20 cellular contexts compared by ENCODE assay signal in the genomic region with DNA sequence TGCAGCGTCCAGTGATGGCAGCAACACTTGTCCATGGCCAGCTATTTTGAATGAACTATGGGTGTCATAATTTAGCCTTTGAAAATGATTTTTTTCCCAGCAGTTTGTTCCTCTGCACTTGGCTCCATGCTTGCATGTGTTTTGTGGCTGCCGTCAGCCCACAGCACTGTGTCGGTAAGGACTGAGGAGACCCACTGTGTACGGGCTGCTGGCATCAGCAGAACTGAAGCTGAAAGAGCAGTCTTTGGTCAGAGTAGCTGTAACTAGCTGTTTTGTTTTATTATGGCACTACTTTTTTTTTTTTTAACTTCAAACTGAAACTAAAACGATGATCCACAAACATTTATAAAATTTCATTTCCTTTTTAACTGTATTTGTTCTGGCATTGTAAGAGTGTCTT. TPM values are rescaled to one million over a fixed set of nuclear protein-coding genes. Genes with fewer than 3 reads are reported as not detected.
DNase-seq lines count a peak whose midpoint lies in the region; ATAC-seq, FAIRE-seq and TF ChIP-seq lines count a peak whose summit lies in the region.
"Had no signal": no experiment of that assay in that cellular context is flagged by ENCODE, and none has a peak within 500 bp of the region (broad histone marks: within the 10 kb centered on the region; RNA-seq: fewer than 3 reads in every experiment).

No MANE protein-coding gene starts in this region.

- no peaks in the 10 kb centered on the region for H3K27me3 Mint-ChIP-seq in activated CD4-positive, alpha-beta memory T cell treated with anti-CD3 and anti-CD28 coated beads, Interleukin-2, amount 10 ng/mL, durations not matched to agents 7 days and 5 days
- no peaks in the 10 kb centered on the region for H3K27me3 Mint-ChIP-seq in activated CD4-positive, alpha-beta memory T cell treated with anti-CD3 and anti-CD28 coated beads for 36 hours
- H3K27me3 Mint-ChIP-seq in astrocyte (ENCODE audit: low read depth, unreplicated experiment): no peaks in the 10 kb centered on the region

- CTCF ChIA-PET in activated CD4-positive, alpha-beta memory T cell treated with anti-CD3 and anti-CD28 coated beads, Interleukin-2, amount 10 ng/mL, durations not matched to agents 7 days and 5 days (lab: Charles Lee): interaction anchor here (0.9 kb wide), 1 partner anchor 16 kb away, joined by 3 read pairs; no protein-coding TSS in a partner anchor
- CTCF ChIA-PET in activated CD4-positive, alpha-beta memory T cell treated with anti-CD3 and anti-CD28 coated beads for 36 hours (lab: Charles Lee): interaction anchor here (1.4 kb wide), 1 partner anchor 203 kb away, joined by 4 read pairs; no protein-coding TSS in a partner anchor

- no peak for DNase-seq in activated CD4-positive, alpha-beta memory T cell treated with anti-CD3 and anti-CD28 coated beads, Interleukin-2, amount 10 ng/mL, durations not matched to agents 7 days and 5 days
- no peak for DNase-seq in activated CD4-positive, alpha-beta memory T cell treated with anti-CD3 and anti-CD28 coated beads for 36 hours
- DNase-seq in astrocyte (ENCODE audit: low read depth) (no peak), fibroblast of villous mesenchyme (ENCODE audit: low read depth) (peak; percentile 25), T-helper 1 cell (no peak), HuH-7.5 (ENCODE audit: low spot score) (no peak)
- DNase-seq in stimulated activated effector memory CD8-positive, alpha-beta T cell treated with anti-CD3 and anti-CD28 coated beads, Interleukin-12 subunit alpha, Interleukin-12 subunit beta, amount 100 ng/mL, for 72 hours (ENCODE audit: low spot score in 2 of 2): no peak
- DNase-seq: activated naive CD4-positive, alpha-beta T cell; immature natural killer cell; NCI-H1694; sigmoid colon had no signal

- peaks cover 21% of the 10 kb centered on the region for H3K79me2 ChIP-seq in astrocyte (ENCODE audit: insufficient read depth, low read length)

- peaks cover 17% of the 10 kb centered on the region for H3K36me3 ChIP-seq in astrocyte (ENCODE audit: insufficient read depth, low read length)

- POLR2A ChIA-PET in activated CD4-positive, alpha-beta memory T cell treated with anti-CD3 and anti-CD28 coated beads, Interleukin-2, amount 10 ng/mL, durations not matched to agents 7 days and 5 days (lab: Charles Lee): no interaction called here
- POLR2A ChIA-PET in activated CD4-positive, alpha-beta memory T cell treated with anti-CD3 and anti-CD28 coated beads for 36 hours (lab: Charles Lee): no interaction called here

- intact Hi-C loops in activated CD4-positive, alpha-beta memory T cell treated with anti-CD3 and anti-CD28 coated beads for 36 hours (cut with micrococcal nuclease): no loop called here

- H3K27me3 ChIP-seq in astrocyte (ENCODE audit: insufficient read depth, low read length): no peaks in the 10 kb centered on the region
- H3K27me3 ChIP-seq: sigmoid colon, upper lobe of left lung had no signal

- ATAC-seq in stimulated activated effector memory CD8-positive, alpha-beta T cell treated with anti-CD3 and anti-CD28 coated beads, Interleukin-12 subunit alpha, Interleukin-12 subunit beta, amount 100 ng/mL, for 72 hours: no peak
- no peak for ATAC-seq in HG03378 (IDR thresholded peaks at IDR 0.05; ENCODE audit: unreplicated experiment)

- H3K4me1 Mint-ChIP-seq in activated CD4-positive, alpha-beta memory T cell treated with anti-CD3 and anti-CD28 coated beads, Interleukin-2, amount 10 ng/mL, durations not matched to agents 7 days and 5 days: peaks cover 12% of the 10 kb centered on the region
- peaks cover under 1% of the 10 kb centered on the region for H3K4me1 Mint-ChIP-seq in activated CD4-positive, alpha-beta memory T cell treated with anti-CD3 and anti-CD28 coated beads for 36 hours (ENCODE audit: low read depth)
- peaks cover 16% of the 10 kb centered on the region for H3K4me1 Mint-ChIP-seq in astrocyte (ENCODE audit: low read depth, unreplicated experiment)
- H3K4me1 Mint-ChIP-seq in stimulated activated effector memory CD8-positive, alpha-beta T cell treated with anti-CD3 and anti-CD28 coated beads, Interleukin-12 subunit alpha, Interleukin-12 subunit beta, amount 100 ng/mL, for 72 hours: peaks cover 27% of the 10 kb centered on the region

- H3K4me1 ChIP-seq in astrocyte (ENCODE audit: insufficient read depth, low read length): peaks cover 4% of the 10 kb centered on the region

- no peak overlapping the region for H3K4me3 ChIP-seq in astrocyte (ENCODE audit: insufficient read depth, low read depth, low read length)
- H3K4me3 ChIP-seq in fibroblast of villous mesenchyme (ENCODE audit: low read depth, low read length): no peak overlapping the region
- H3K4me3 ChIP-seq: sigmoid colon, SK-N-MC, upper lobe of left lung had no signal

- H3K27ac ChIP-seq in astrocyte (ENCODE audit: low read depth, low read length): peak overlapping the region; percentile 59
- H3K27ac ChIP-seq: sigmoid colon, SK-N-MC had no signal

- H3K36me3 Mint-ChIP-seq in activated CD4-positive, alpha-beta memory T cell treated with anti-CD3 and anti-CD28 coated beads, Interleukin-2, amount 10 ng/mL, durations not matched to agents 7 days and 5 days (ENCODE audit: low read depth): peaks cover 46% of the 10 kb centered on the region
- peaks cover 32% of the 10 kb centered on the region for H3K36me3 Mint-ChIP-seq in activated CD4-positive, alpha-beta memory T cell treated with anti-CD3 and anti-CD28 coated beads for 36 hours
- H3K36me3 Mint-ChIP-seq in astrocyte (ENCODE audit: low read depth, unreplicated experiment): peaks cover 19% of the 10 kb centered on the region
- H3K36me3 Mint-ChIP-seq in stimulated activated effector memory CD8-positive, alpha-beta T cell treated with anti-CD3 and anti-CD28 coated beads, Interleukin-12 subunit alpha, Interleukin-12 subunit beta, amount 100 ng/mL, for 72 hours: peaks cover 78% of the 10 kb centered on the region

- no peaks in the 10 kb centered on the region for H3K9me3 Mint-ChIP-seq in activated CD4-positive, alpha-beta memory T cell treated with anti-CD3 and anti-CD28 coated beads, Interleukin-2, amount 10 ng/mL, durations not matched to agents 7 days and 5 days
- H3K9me3 Mint-ChIP-seq in activated CD4-positive, alpha-beta memory T cell treated with anti-CD3 and anti-CD28 coated beads for 36 hours: no peaks in the 10 kb centered on the region
- H3K9me3 Mint-ChIP-seq in astrocyte (ENCODE audit: unreplicated experiment): peaks cover 2% of the 10 kb centered on the region
- H3K9me3 Mint-ChIP-seq in stimulated activated effector memory CD8-positive, alpha-beta T cell treated with anti-CD3 and anti-CD28 coated beads, Interleukin-12 subunit alpha, Interleukin-12 subunit beta, amount 100 ng/mL, for 72 hours: no peaks in the 10 kb centered on the region
- H3K9me3 Mint-ChIP-seq: endodermal cell, immature natural killer cell had no signal

- peak overlapping the region; percentile 33 for H3K27ac Mint-ChIP-seq in activated CD4-positive, alpha-beta memory T cell treated with anti-CD3 and anti-CD28 coated beads, Interleukin-2, amount 10 ng/mL, durations not matched to agents 7 days and 5 days
- no peak overlapping the region for H3K27ac Mint-ChIP-seq in activated CD4-positive, alpha-beta memory T cell treated with anti-CD3 and anti-CD28 coated beads for 36 hours
- peak overlapping the region; percentile 55 for H3K27ac Mint-ChIP-seq in astrocyte (ENCODE audit: unreplicated experiment)
- H3K27ac Mint-ChIP-seq in stimulated activated effector memory CD8-positive, alpha-beta T cell treated with anti-CD3 and anti-CD28 coated beads, Interleukin-12 subunit alpha, Interleukin-12 subunit beta, amount 100 ng/mL, for 72 hours: peak overlapping the region; percentile 33
- H3K27ac Mint-ChIP-seq: endodermal cell had no signal

- FAIRE-seq in astrocyte (lab: Jason Lieb, UNC): no peak
- FAIRE-seq: A204.1, TTC549 had no signal

- H3K4me2 ChIP-seq in astrocyte (ENCODE audit: low read length): peak overlapping the region; percentile 49

- TF ChIP-seq CTCF in astrocyte (IDR thresholded peaks at IDR 0.05; ENCODE audit: insufficient read depth, low read depth, low read length): no peak
- TF ChIP-seq CTCF in fibroblast of villous mesenchyme (IDR thresholded peaks at IDR 0.05; ENCODE audit: insufficient read depth, low read depth, low read length): no peak

- H3K4me3 Mint-ChIP-seq in activated CD4-positive, alpha-beta memory T cell treated with anti-CD3 and anti-CD28 coated beads, Interleukin-2, amount 10 ng/mL, durations not matched to agents 7 days and 5 days: no peak overlapping the region
- no peak overlapping the region for H3K4me3 Mint-ChIP-seq in activated CD4-positive, alpha-beta memory T cell treated with anti-CD3 and anti-CD28 coated beads for 36 hours
- H3K4me3 Mint-ChIP-seq in astrocyte (ENCODE audit: unreplicated experiment): no peak overlapping the region
- no peak overlapping the region for H3K4me3 Mint-ChIP-seq in stimulated activated effector memory CD8-positive, alpha-beta T cell treated with anti-CD3 and anti-CD28 coated beads, Interleukin-12 subunit alpha, Interleukin-12 subunit beta, amount 100 ng/mL, for 72 hours
- H3K4me3 Mint-ChIP-seq: endodermal cell, immature natural killer cell had no signal

- H3K9ac ChIP-seq in astrocyte (ENCODE audit: low read length): peak overlapping the region; percentile 57

- no peak overlapping the region for H2AFZ ChIP-seq in astrocyte (ENCODE audit: low read depth, low read length)

- peaks cover 31% of the 10 kb centered on the region for H4K20me1 ChIP-seq in astrocyte (ENCODE audit: insufficient read depth, low read length)

- H3K9me3 ChIP-seq in astrocyte (ENCODE audit: insufficient read depth, low read depth, low read length): no peaks in the 10 kb centered on the region
- H3K9me3 ChIP-seq: sigmoid colon, upper lobe of left lung had no signal

RNA-seq across cellular contexts. Expression of a gene that starts 50.3 kb away (rescaled TPM):
- total RNA-seq in activated CD4-positive, alpha-beta memory T cell treated with anti-CD3 and anti-CD28 coated beads, Interleukin-2, amount 10 ng/mL, durations not matched to agents 7 days and 5 days: under 1 TPM; 0.73 to 0.93 TPM
- under 1 TPM; 0.39 to 0.43 TPM for total RNA-seq in activated CD4-positive, alpha-beta memory T cell treated with anti-CD3 and anti-CD28 coated beads for 36 hours
- total RNA-seq in astrocyte (0.43 TPM in 1 of 2 replicates, not detected in the other), fibroblast of villous mesenchyme (0.64 TPM in 1 of 2 replicates, not detected in the other)
- total RNA-seq: activated CD8-positive, alpha-beta memory T cell treated with anti-CD3 and anti-CD28 coated beads for 36 hours; glomerular endothelial cell; HT-29 had no signal
